9 cellular contexts compared by ENCODE assay signal in genomic region chr13:99542788-99543406, GRCh38. TPM values are rescaled to one million over a fixed set of nuclear protein-coding genes. Genes with fewer than 3 reads are reported as not detected.
DNase-seq lines count a peak whose midpoint lies in the region; ATAC-seq and TF ChIP-seq lines count a peak whose summit lies in the region.
"Had no signal": no experiment of that assay in that cellular context is flagged by ENCODE, and none has a peak within 500 bp of the region (broad histone marks: within the 10 kb centered on the region; RNA-seq: fewer than 3 reads in every experiment).

No MANE protein-coding gene starts in this region.

- POLR2A ChIA-PET in activated B cell treated with CpG ODN at 0.5 μM for 24 hours (lab: Charles Lee): interaction anchor here (0.6 to 1.4 kb wide), 10 partner anchors 9 to 285 kb away, joined by 3 to 9 read pairs (median 3); partner anchors contain the start of genes CLYBL, GPR18 and TM9SF2

- H3K36me3 Mint-ChIP-seq in activated B cell treated with CpG ODN at 0.5 μM for 24 hours (ENCODE audit: low read depth) (peaks cover 75% of the 10 kb centered on the region), chondrocyte (ENCODE audit: low read depth) (peaks cover 28% of the 10 kb centered on the region)
- H3K36me3 Mint-ChIP-seq in natural killer cell treated with Interleukin-12 subunit alpha and Interleukin-12 subunit beta and Interleukin-15 and Interleukin-18, amount 100 ng/mL, for 72 hours: peaks cover 39% of the 10 kb centered on the region

- CTCF ChIA-PET in activated B cell treated with CpG ODN at 0.5 μM for 24 hours (lab: Charles Lee): interaction anchor here (1.1 to 1.2 kb wide), 3 partner anchors 36 to 972 kb away, joined by 3 read pairs; no protein-coding TSS in a partner anchor

- ATAC-seq in GM18909 (IDR thresholded peaks at IDR 0.05; ENCODE audit: poor library complexity, unreplicated experiment) (peak; percentile 99), HG02678 (IDR thresholded peaks at IDR 0.05; ENCODE audit: unreplicated experiment) (peak; percentile 99), activated B cell treated with CpG ODN at 0.5 μM for 24 hours (ENCODE audit: low read depth) (peak; percentile 94)
- ATAC-seq in natural killer cell treated with Interleukin-12 subunit alpha and Interleukin-12 subunit beta and Interleukin-15 and Interleukin-18, amount 100 ng/mL, for 72 hours: peak; percentile 80 to 95
- ATAC-seq: K562 had no signal

- DNase-seq in activated B cell treated with CpG ODN at 0.5 μM for 24 hours (peak; percentile 61), chondrocyte (ENCODE audit: low spot score) (no peak), NCI-H82 treated with DMSO at 0.1 percent for 48 hours (lab: John Stamatoyannopoulos, UW; ENCODE audit: unreplicated experiment) (no peak), NCI-H2227 treated with DMSO at 0.1 percent for 48 hours (lab: John Stamatoyannopoulos, UW) (no peak), epidermal melanocyte (ENCODE audit: insufficient read length, low spot score) (no peak)
- no peak for DNase-seq in natural killer cell treated with Interleukin-12 subunit alpha and Interleukin-12 subunit beta and Interleukin-15 and Interleukin-18, amount 100 ng/mL, for 72 hours (ENCODE audit: low spot score)

- H3K27ac Mint-ChIP-seq in activated B cell treated with CpG ODN at 0.5 μM for 24 hours (peak overlapping the region; percentile 84), chondrocyte (ENCODE audit: unreplicated experiment) (no peak overlapping the region)
- peak overlapping the region; percentile 30 to 53 for H3K27ac Mint-ChIP-seq in natural killer cell treated with Interleukin-12 subunit alpha and Interleukin-12 subunit beta and Interleukin-15 and Interleukin-18, amount 100 ng/mL, for 72 hours

- H3K9me3 Mint-ChIP-seq in activated B cell treated with CpG ODN at 0.5 μM for 24 hours (no peaks in the 10 kb centered on the region), chondrocyte (ENCODE audit: low read depth) (no peaks in the 10 kb centered on the region)
- H3K9me3 Mint-ChIP-seq in natural killer cell treated with Interleukin-12 subunit alpha and Interleukin-12 subunit beta and Interleukin-15 and Interleukin-18, amount 100 ng/mL, for 72 hours: no peaks in the 10 kb centered on the region

- no peaks in the 10 kb centered on the region for H3K27me3 Mint-ChIP-seq in activated B cell treated with CpG ODN at 0.5 μM for 24 hours
- no peaks in the 10 kb centered on the region for H3K27me3 Mint-ChIP-seq in natural killer cell treated with Interleukin-12 subunit alpha and Interleukin-12 subunit beta and Interleukin-15 and Interleukin-18, amount 100 ng/mL, for 72 hours
- H3K27me3 Mint-ChIP-seq in chondrocyte (ENCODE audit: low read depth): no peaks in the 10 kb centered on the region

- H3K4me3 Mint-ChIP-seq in activated B cell treated with CpG ODN at 0.5 μM for 24 hours (peak overlapping the region; percentile 53), chondrocyte (ENCODE audit: unreplicated experiment) (no peak overlapping the region)
- H3K4me3 Mint-ChIP-seq in natural killer cell treated with Interleukin-12 subunit alpha and Interleukin-12 subunit beta and Interleukin-15 and Interleukin-18, amount 100 ng/mL, for 72 hours: peak overlapping the region; percentile 56

- TF ChIP-seq CTCF in activated B cell treated with CpG ODN at 0.5 μM for 24 hours (IDR thresholded peaks at IDR 0.05) (no peak), chondrocyte (IDR thresholded peaks at IDR 0.05) (no peak)

- intact Hi-C loops in activated B cell treated with CpG ODN at 0.5 μM for 24 hours (cut with micrococcal nuclease): loop anchor here (1.0 to 5.0 kb wide), 9 partner anchors 22 to 341 kb away; partner anchors contain the start of genes CLYBL, GPR18, TM9SF2 and UBAC2

- H3K4me1 Mint-ChIP-seq in activated B cell treated with CpG ODN at 0.5 μM for 24 hours (peaks cover 67% of the 10 kb centered on the region), chondrocyte (ENCODE audit: low read depth) (no peaks in the 10 kb centered on the region)
- peaks cover 27 to 49% of the 10 kb centered on the region in 2 donors for H3K4me1 Mint-ChIP-seq in natural killer cell treated with Interleukin-12 subunit alpha and Interleukin-12 subunit beta and Interleukin-15 and Interleukin-18, amount 100 ng/mL, for 72 hours (ENCODE audit: low read depth in 2 of 2)

RNA-seq across cellular contexts. Expression of gene TM9SF2, which starts 41.6 kb away (rescaled TPM):
- total RNA-seq in activated B cell treated with CpG ODN at 0.5 μM for 24 hours (68.1 and 76.0 TPM in 2 replicates), chondrocyte (122 to 147 TPM (median 125 TPM) in 3 replicates)
- 10 to 100 TPM; 61.6 to 81.6 TPM for total RNA-seq in natural killer cell treated with Interleukin-12 subunit alpha and Interleukin-12 subunit beta and Interleukin-15 and Interleukin-18, amount 100 ng/mL, for 72 hours
